Comparison of ENCODE assay signal across 1 cellular context in the genomic region with DNA sequence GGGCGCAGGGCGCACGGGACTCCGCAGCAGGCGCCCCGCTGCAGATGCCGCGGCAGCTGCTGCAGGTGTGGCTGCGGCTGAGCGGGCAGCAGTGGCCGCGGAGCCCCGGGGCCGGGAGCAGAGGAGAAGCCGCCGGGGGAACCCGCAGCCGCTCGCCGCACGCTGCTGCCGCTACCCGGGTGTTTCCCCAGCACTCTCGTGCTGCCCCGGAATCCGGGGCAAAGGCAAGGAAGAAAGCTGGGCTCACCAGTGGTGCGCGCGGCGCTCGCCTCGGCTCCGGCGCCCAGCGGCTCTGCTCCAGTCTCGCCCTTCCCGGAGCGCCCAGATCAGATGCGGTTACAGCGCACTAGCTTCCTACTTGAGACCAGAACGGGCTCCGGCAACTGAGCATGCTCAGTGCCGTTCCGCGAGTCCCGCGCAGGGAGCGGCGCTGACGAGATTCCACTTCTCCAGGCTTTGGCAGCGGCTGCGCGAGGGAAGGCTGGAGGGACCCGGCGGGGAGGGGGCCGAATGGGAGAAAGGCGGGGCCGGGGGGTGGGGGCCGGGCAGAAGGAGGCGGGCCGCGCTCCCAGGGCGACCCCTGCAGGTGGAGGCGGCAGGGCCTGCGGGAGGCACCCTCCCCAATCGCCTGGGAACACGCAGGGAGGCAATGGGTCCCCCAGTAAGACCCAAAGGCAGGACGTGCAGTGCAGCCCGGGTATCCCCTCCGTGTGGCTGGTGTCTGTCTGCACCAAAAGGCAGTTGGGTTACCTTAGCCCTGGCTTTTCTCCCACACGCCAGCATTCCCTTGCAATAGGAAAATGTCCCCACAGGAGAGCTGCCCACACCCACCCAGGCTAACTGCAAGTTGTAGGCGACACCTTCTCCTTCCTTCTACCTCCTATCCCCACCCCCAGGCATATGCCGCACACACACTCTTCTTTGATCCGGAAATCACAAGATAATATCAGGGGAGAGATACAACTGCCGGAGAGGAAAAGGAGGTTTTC.
A peak's percentile ranks its signal among the peaks of the same experiment; 100 is the strongest.
TF ChIP-seq lines count a peak whose summit lies in the region.

TSS of gene APBB2 (minus strand) at position 385 of the 989 bp plus-strand sequence. CDS start 181,288 bp downstream, outside the sequence.

TF ChIP-seq in HepG2, 621 proteins besides CTCF, POLR2A, EP300 and RAD21 (continued from another document and continues in another):
- TF ChIP-seq E2F1 (CRISPR knock-in tag; IDR thresholded peaks at IDR 0.05): peak; percentile 19; the same call in 1 of the 2 replicates
- TF ChIP-seq ZNF775 (CRISPR knock-in tag; IDR thresholded peaks at IDR 0.05; ENCODE audit: borderline replicate concordance): no peak
- TF ChIP-seq POLR2G (IDR thresholded peaks at IDR 0.05; ENCODE audit: low read depth, low read length): peak; percentile 90
- no peak for TF ChIP-seq TAF15 (IDR thresholded peaks at IDR 0.05; ENCODE audit: low read depth, low read length, poor library complexity, severe bottlenecking)
- TF ChIP-seq, protein P1, sequence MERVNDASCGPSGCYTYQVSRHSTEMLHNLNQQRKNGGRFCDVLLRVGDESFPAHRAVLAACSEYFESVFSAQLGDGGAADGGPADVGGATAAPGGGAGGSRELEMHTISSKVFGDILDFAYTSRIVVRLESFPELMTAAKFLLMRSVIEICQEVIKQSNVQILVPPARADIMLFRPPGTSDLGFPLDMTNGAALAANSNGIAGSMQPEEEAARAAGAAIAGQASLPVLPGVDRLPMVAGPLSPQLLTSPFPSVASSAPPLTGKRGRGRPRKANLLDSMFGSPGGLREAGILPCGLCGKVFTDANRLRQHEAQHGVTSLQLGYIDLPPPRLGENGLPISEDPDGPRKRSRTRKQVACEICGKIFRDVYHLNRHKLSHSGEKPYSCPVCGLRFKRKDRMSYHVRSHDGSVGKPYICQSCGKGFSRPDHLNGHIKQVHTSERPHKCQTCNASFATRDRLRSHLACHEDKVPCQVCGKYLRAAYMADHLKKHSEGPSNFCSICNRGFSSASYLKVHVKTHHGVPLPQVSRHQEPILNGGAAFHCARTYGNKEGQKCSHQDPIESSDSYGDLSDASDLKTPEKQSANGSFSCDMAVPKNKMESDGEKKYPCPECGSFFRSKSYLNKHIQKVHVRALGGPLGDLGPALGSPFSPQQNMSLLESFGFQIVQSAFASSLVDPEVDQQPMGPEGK (CRISPR knock-in tag; IDR thresholded peaks at IDR 0.05): peak; percentile 95
- TF ChIP-seq SP2 (CRISPR knock-in tag; IDR thresholded peaks at IDR 0.05): peak; percentile 40; the same call in 1 of the 2 replicates
- 0 out of 2 replicates have a peak, but pooled peaks have one; percentile 47 for TF ChIP-seq RCOR2 (CRISPR knock-in tag; IDR thresholded peaks at IDR 0.05)
- TF ChIP-seq KLF16 (CRISPR knock-in tag; IDR thresholded peaks at IDR 0.05): peak in 1 of 2 experiments; percentile 35; a peak in 1 of 4 replicates
- TF ChIP-seq, protein P2, sequence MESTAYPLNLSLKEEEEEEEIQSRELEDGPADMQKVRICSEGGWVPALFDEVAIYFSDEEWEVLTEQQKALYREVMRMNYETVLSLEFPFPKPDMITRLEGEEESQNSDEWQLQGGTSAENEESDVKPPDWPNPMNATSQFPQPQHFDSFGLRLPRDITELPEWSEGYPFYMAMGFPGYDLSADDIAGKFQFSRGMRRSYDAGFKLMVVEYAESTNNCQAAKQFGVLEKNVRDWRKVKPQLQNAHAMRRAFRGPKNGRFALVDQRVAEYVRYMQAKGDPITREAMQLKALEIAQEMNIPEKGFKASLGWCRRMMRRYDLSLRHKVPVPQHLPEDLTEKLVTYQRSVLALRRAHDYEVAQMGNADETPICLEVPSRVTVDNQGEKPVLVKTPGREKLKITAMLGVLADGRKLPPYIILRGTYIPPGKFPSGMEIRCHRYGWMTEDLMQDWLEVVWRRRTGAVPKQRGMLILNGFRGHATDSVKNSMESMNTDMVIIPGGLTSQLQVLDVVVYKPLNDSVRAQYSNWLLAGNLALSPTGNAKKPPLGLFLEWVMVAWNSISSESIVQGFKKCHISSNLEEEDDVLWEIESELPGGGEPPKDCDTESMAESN (CRISPR knock-in tag; conservative IDR thresholded peaks at IDR 0.05): peak; percentile 69
- no peak for TF ChIP-seq ATRX (CRISPR knock-in tag; IDR thresholded peaks at IDR 0.05; ENCODE audit: borderline replicate concordance)
- TF ChIP-seq ZSCAN25 (CRISPR knock-in tag; IDR thresholded peaks at IDR 0.05): peak; percentile 67; the same call in 1 of the 2 replicates
- peak; percentile 78 for TF ChIP-seq KAT8 (CRISPR knock-in tag; IDR thresholded peaks at IDR 0.05)
- no peak for TF ChIP-seq FOXP1 (IDR thresholded peaks at IDR 0.05)
- no peak; the same call in 1 of the 2 replicates for TF ChIP-seq FOXP1 (CRISPR knock-in tag; IDR thresholded peaks at IDR 0.05)
- TF ChIP-seq MBD4 (IDR thresholded peaks at IDR 0.05; ENCODE audit: borderline replicate concordance, low read length): no peak
- TF ChIP-seq GABPA (IDR thresholded peaks at IDR 0.05; ENCODE audit: low read depth, low read length): no peak
- TF ChIP-seq GABPA (CRISPR knock-in tag; IDR thresholded peaks at IDR 0.05; ENCODE audit: low read depth): peak; percentile 59
- TF ChIP-seq GATAD1 (CRISPR knock-in tag; IDR thresholded peaks at IDR 0.05): peak; percentile 69; the same call in 1 of the 2 replicates
- TF ChIP-seq ZNF232 (CRISPR knock-in tag; IDR thresholded peaks at IDR 0.05; ENCODE audit: borderline replicate concordance): 0 out of 2 replicates have a peak, but pooled peaks have one; percentile 36
- TF ChIP-seq, protein P3, sequence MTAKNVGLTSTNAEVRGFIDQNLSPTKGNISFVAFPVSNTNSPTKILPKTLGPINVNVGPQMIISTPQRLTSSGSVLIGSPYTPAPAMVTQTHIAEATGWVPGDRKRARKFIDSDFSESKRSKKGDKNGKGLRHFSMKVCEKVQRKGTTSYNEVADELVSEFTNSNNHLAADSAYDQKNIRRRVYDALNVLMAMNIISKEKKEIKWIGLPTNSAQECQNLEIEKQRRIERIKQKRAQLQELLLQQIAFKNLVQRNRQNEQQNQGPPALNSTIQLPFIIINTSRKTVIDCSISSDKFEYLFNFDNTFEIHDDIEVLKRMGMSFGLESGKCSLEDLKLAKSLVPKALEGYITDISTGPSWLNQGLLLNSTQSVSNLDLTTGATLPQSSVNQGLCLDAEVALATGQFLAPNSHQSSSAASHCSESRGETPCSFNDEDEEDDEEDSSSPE (CRISPR knock-in tag; IDR thresholded peaks at IDR 0.05): peak; percentile 87
- peak; percentile 88 for TF ChIP-seq ZNF292 (CRISPR knock-in tag; IDR thresholded peaks at IDR 0.05; ENCODE audit: borderline replicate concordance, low read depth)
- TF ChIP-seq IRX3 (CRISPR knock-in tag; IDR thresholded peaks at IDR 0.05; ENCODE audit: borderline replicate concordance, low read depth): no peak
- no peak for TF ChIP-seq ZNF326 (CRISPR knock-in tag; IDR thresholded peaks at IDR 0.05; ENCODE audit: borderline replicate concordance)
- no peak for TF ChIP-seq SRF (IDR thresholded peaks at IDR 0.05; ENCODE audit: low read depth, low read length)
- TF ChIP-seq KDM5A (IDR thresholded peaks at IDR 0.05; ENCODE audit: borderline replicate concordance, low read length): peak; percentile 56
- TF ChIP-seq, protein P4, sequence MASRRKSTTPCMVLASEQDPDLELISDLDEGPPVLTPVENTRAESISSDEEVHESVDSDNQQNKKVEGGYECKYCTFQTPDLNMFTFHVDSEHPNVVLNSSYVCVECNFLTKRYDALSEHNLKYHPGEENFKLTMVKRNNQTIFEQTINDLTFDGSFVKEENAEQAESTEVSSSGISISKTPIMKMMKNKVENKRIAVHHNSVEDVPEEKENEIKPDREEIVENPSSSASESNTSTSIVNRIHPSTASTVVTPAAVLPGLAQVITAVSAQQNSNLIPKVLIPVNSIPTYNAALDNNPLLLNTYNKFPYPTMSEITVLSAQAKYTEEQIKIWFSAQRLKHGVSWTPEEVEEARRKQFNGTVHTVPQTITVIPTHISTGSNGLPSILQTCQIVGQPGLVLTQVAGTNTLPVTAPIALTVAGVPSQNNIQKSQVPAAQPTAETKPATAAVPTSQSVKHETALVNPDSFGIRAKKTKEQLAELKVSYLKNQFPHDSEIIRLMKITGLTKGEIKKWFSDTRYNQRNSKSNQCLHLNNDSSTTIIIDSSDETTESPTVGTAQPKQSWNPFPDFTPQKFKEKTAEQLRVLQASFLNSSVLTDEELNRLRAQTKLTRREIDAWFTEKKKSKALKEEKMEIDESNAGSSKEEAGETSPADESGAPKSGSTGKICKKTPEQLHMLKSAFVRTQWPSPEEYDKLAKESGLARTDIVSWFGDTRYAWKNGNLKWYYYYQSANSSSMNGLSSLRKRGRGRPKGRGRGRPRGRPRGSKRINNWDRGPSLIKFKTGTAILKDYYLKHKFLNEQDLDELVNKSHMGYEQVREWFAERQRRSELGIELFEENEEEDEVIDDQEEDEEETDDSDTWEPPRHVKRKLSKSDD (CRISPR knock-in tag; IDR thresholded peaks at IDR 0.05; ENCODE audit: low read depth): no peak
- no peak for TF ChIP-seq CREB3 (CRISPR knock-in tag; IDR thresholded peaks at IDR 0.05)
- TF ChIP-seq ZNF230 (CRISPR knock-in tag; IDR thresholded peaks at IDR 0.05): peak; percentile 20; the same call in 1 of the 2 replicates
- no peak for TF ChIP-seq ZNF136 (CRISPR knock-in tag; IDR thresholded peaks at IDR 0.05; ENCODE audit: low read depth)
- TF ChIP-seq SMAD9 (CRISPR knock-in tag; IDR thresholded peaks at IDR 0.05): no peak
- TF ChIP-seq SOX6 (IDR thresholded peaks at IDR 0.05): no peak
- TF ChIP-seq SOX6 (CRISPR knock-in tag; IDR thresholded peaks at IDR 0.05): 0 out of 2 replicates have a peak, but pooled peaks have one; percentile 28
- TF ChIP-seq ZNF749 (CRISPR knock-in tag; IDR thresholded peaks at IDR 0.05; ENCODE audit: borderline replicate concordance): no peak
- no peak for TF ChIP-seq ZNF7 (CRISPR knock-in tag; IDR thresholded peaks at IDR 0.05)
- no peak for TF ChIP-seq GATA4 (IDR thresholded peaks at IDR 0.05; ENCODE audit: borderline replicate concordance, low read depth)
- TF ChIP-seq KDM4B (CRISPR knock-in tag; IDR thresholded peaks at IDR 0.05): peak; percentile 43; the same call in 1 of the 2 replicates
- no peak for TF ChIP-seq CENPT (CRISPR knock-in tag; IDR thresholded peaks at IDR 0.05; ENCODE audit: low read depth)
- TF ChIP-seq, protein P5, sequence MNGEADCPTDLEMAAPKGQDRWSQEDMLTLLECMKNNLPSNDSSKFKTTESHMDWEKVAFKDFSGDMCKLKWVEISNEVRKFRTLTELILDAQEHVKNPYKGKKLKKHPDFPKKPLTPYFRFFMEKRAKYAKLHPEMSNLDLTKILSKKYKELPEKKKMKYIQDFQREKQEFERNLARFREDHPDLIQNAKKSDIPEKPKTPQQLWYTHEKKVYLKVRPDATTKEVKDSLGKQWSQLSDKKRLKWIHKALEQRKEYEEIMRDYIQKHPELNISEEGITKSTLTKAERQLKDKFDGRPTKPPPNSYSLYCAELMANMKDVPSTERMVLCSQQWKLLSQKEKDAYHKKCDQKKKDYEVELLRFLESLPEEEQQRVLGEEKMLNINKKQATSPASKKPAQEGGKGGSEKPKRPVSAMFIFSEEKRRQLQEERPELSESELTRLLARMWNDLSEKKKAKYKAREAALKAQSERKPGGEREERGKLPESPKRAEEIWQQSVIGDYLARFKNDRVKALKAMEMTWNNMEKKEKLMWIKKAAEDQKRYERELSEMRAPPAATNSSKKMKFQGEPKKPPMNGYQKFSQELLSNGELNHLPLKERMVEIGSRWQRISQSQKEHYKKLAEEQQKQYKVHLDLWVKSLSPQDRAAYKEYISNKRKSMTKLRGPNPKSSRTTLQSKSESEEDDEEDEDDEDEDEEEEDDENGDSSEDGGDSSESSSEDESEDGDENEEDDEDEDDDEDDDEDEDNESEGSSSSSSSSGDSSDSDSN (CRISPR knock-in tag; IDR thresholded peaks at IDR 0.05): peak; percentile 96
- TF ChIP-seq NFKBIZ (CRISPR knock-in tag; IDR thresholded peaks at IDR 0.05): 0 out of 2 replicates have a peak, but pooled peaks have one; percentile 32
- TF ChIP-seq, protein P6, sequence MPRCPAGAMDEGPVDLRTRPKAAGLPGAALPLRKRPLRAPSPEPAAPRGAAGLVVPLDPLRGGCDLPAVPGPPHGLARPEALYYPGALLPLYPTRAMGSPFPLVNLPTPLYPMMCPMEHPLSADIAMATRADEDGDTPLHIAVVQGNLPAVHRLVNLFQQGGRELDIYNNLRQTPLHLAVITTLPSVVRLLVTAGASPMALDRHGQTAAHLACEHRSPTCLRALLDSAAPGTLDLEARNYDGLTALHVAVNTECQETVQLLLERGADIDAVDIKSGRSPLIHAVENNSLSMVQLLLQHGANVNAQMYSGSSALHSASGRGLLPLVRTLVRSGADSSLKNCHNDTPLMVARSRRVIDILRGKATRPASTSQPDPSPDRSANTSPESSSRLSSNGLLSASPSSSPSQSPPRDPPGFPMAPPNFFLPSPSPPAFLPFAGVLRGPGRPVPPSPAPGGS (CRISPR knock-in tag; IDR thresholded peaks at IDR 0.05): peak; percentile 84
- peak; percentile 93 for TF ChIP-seq ZNF800 (CRISPR knock-in tag; IDR thresholded peaks at IDR 0.05)
- TF ChIP-seq MBNL3 (CRISPR knock-in tag; conservative IDR thresholded peaks at IDR 0.05): no peak
